In genomic region chr13:74090869-74091605, GRCh38 we compare ENCODE assay signal across 1 cellular context.
TF ChIP-seq lines count a peak whose summit lies in the region.

No MANE protein-coding gene starts in this region.

TF ChIP-seq in WTC11, 78 proteins besides CTCF, POLR2A, EP300 and RAD21 (continued from another document):
- TF ChIP-seq, protein P1, sequence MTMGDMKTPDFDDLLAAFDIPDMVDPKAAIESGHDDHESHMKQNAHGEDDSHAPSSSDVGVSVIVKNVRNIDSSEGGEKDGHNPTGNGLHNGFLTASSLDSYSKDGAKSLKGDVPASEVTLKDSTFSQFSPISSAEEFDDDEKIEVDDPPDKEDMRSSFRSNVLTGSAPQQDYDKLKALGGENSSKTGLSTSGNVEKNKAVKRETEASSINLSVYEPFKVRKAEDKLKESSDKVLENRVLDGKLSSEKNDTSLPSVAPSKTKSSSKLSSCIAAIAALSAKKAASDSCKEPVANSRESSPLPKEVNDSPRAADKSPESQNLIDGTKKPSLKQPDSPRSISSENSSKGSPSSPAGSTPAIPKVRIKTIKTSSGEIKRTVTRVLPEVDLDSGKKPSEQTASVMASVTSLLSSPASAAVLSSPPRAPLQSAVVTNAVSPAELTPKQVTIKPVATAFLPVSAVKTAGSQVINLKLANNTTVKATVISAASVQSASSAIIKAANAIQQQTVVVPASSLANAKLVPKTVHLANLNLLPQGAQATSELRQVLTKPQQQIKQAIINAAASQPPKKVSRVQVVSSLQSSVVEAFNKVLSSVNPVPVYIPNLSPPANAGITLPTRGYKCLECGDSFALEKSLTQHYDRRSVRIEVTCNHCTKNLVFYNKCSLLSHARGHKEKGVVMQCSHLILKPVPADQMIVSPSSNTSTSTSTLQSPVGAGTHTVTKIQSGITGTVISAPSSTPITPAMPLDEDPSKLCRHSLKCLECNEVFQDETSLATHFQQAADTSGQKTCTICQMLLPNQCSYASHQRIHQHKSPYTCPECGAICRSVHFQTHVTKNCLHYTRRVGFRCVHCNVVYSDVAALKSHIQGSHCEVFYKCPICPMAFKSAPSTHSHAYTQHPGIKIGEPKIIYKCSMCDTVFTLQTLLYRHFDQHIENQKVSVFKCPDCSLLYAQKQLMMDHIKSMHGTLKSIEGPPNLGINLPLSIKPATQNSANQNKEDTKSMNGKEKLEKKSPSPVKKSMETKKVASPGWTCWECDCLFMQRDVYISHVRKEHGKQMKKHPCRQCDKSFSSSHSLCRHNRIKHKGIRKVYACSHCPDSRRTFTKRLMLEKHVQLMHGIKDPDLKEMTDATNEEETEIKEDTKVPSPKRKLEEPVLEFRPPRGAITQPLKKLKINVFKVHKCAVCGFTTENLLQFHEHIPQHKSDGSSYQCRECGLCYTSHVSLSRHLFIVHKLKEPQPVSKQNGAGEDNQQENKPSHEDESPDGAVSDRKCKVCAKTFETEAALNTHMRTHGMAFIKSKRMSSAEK (CRISPR knock-in tag; IDR thresholded peaks at IDR 0.05; ENCODE audit: borderline replicate concordance): no peak
- TF ChIP-seq SMAD4 (CRISPR knock-in tag; IDR thresholded peaks at IDR 0.05) (no peak), STAT6 (CRISPR knock-in tag; conservative IDR thresholded peaks at IDR 0.05; ENCODE audit: low read depth) (no peak)
